Comparison of ENCODE assay signal across 7 cellular contexts in the genomic region with DNA sequence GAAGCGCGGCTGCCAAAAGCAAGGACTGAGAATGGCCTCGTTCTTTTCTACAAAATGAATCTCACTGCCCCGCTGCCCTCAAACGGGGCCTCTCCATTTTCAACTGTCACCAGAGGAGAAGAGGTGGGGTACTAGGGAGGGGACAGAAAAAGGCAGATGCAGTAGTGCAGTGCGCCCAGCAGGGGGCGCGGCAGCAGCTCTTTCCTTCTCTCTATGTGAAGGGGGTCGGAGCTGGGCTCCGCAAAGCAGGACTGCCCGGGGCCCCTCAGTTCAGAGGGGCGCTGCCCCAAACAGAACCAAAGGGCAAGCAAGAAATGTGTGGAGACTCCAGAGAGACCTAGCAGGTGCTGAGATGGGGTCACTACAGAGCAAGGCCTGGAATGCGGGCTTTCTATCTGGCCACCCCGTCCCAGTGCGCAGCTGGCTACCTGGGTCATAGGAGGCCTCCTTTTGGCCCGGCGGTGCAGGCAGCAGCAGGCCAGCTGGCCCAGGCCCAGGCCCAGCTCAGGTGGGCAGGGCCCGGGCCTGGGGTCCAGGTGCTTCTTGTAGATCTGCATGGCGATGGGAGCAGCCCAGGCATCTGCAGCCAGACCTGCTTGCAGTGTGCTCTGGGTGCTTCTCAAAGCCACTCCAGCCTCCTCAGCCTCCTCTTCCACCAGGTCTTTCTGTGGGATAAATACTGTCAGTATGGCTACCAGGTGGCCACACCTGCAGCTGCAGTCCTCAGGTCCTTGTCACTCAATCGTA. TPM values are rescaled to one million over a fixed set of nuclear protein-coding genes. Genes with fewer than 3 reads are reported as not detected.
DNase-seq lines count a peak whose midpoint lies in the region; ATAC-seq and TF ChIP-seq lines count a peak whose summit lies in the region.

No MANE protein-coding gene starts in this region.

- peaks cover 0 to 17% (median 5%) of the 10 kb centered on the region in 4 donors for H3K4me1 ChIP-seq in tibial artery

- ATAC-seq in HG02970 (IDR thresholded peaks at IDR 0.05; ENCODE audit: low FRiP score, unreplicated experiment) = no peak

- H3K36me3 ChIP-seq in WERI-Rb-1 (peaks cover 75% of the 10 kb centered on the region), tibial artery (peaks cover 0 to 27% (median 26%) of the 10 kb centered on the region in 3 donors)

- DNase-seq in G401 (ENCODE audit: low spot score) = peak; percentile 45
- peak; percentile 24 to 47 for DNase-seq in HL-60 (ENCODE audit: low read depth in 1 of 2, low spot score in 1 of 2)
- DNase-seq in WERI-Rb-1 = peak; percentile 68
- DNase-seq in choroid plexus epithelial cell (ENCODE audit: low read depth) = peak; percentile 36
- peak; percentile 39 to 62 for DNase-seq in lung microvascular endothelial cell (ENCODE audit: low read depth in 2 of 2)
- DNase-seq in tibial artery = no peak

- H3K27ac ChIP-seq in HL-60 (replicated peaks) = 0 out of 2 replicates have a peak overlapping the region, but pooled peaks have one; percentile 1
- H3K27ac ChIP-seq in WERI-Rb-1 = peak overlapping the region; percentile 1
- H3K27ac ChIP-seq in tibial artery = no peak overlapping the region

- TF ChIP-seq CTCF in HL-60 (IDR thresholded peaks at IDR 0.05; ENCODE audit: insufficient read depth, low read length) (peak; percentile 63), WERI-Rb-1 (IDR thresholded peaks at IDR 0.05; ENCODE audit: low read depth, low read length) (peak; percentile 98), choroid plexus epithelial cell (conservative IDR thresholded peaks at IDR 0.05; ENCODE audit: low read depth, low read length) (peak; percentile 81), tibial artery (IDR thresholded peaks at IDR 0.05) (peak; percentile 77 to 85)

- intact Hi-C loops in tibial artery (cut with DNase I; ENCODE audit: low total_unique reads) = loop anchor here (5.0 kb wide), 1 partner anchor 39 kb away; no protein-coding TSS in a partner anchor

- no peaks in the 10 kb centered on the region for H3K9me3 ChIP-seq in WERI-Rb-1 (ENCODE audit: severe bottlenecking)
- H3K9me3 ChIP-seq in tibial artery = no peaks in the 10 kb centered on the region

- no peak overlapping the region for H3K4me3 ChIP-seq in HL-60 (replicated peaks; ENCODE audit: insufficient read depth, low read length)
- no peak overlapping the region for H3K4me3 ChIP-seq in WERI-Rb-1 (ENCODE audit: low read depth, low read length)
- H3K4me3 ChIP-seq in choroid plexus epithelial cell (ENCODE audit: low read depth, low read length) = no peak overlapping the region
- H3K4me3 ChIP-seq in tibial artery = no peak overlapping the region

- H3K27me3 ChIP-seq in HL-60 (ENCODE audit: insufficient read depth, poor library complexity, severe bottlenecking) (no peaks in the 10 kb centered on the region), WERI-Rb-1 (ENCODE audit: insufficient read depth, low read depth, severe bottlenecking) (peaks cover 10% of the 10 kb centered on the region), tibial artery (no peaks in the 10 kb centered on the region)

- in situ Hi-C loops in G401 (cut with HindIII; ENCODE audit: low sequenced_read_pairs) = no loop called here

RNA-seq across cellular contexts. Expression of a gene that starts 5.9 kb away (rescaled TPM):
- total RNA-seq in G401 (2014; rRNA removed; shearing (Covaris generic)) = 140 and 144 TPM in 2 replicates
- 47.7 and 63.1 TPM in 2 replicates for total RNA-seq in lung microvascular endothelial cell

RNA-seq across cellular contexts. Expression of a gene that starts 41.2 kb away (rescaled TPM):
- 1.4 and 7.4 TPM in 2 replicates for total RNA-seq in G401 (2014; rRNA removed; shearing (Covaris generic))
- total RNA-seq in lung microvascular endothelial cell = 3.2 and 4.8 TPM in 2 replicates

RNA-seq across cellular contexts. Expression of a gene that starts 42.2 kb away (rescaled TPM):
- 12.4 and 16.1 TPM in 2 replicates for total RNA-seq in G401 (2014; rRNA removed; shearing (Covaris generic))
- total RNA-seq in lung microvascular endothelial cell = 10.0 and 10.3 TPM in 2 replicates

Comparison
In these comparisons a context has a peak if more than half of its experiments do, and no peak if none do; other contexts are left out.
1. DNase-seq: peak in G401 (single experiment), HL-60 (2 of 2), WERI-Rb-1 (single experiment), choroid plexus epithelial cell (single experiment) and lung microvascular endothelial cell (2 of 2); none in tibial artery (0 of 2).
2. H3K27ac ChIP-seq: peak in HL-60 (single experiment) and WERI-Rb-1 (single experiment); none in tibial artery (0 of 2).
3. Peak in every context shown above with its lines, with median percentiles within 50 percentile points of each other: CTCF ChIP-seq.